Comparison of ENCODE assay signal across 14 cellular contexts in the genomic region with DNA sequence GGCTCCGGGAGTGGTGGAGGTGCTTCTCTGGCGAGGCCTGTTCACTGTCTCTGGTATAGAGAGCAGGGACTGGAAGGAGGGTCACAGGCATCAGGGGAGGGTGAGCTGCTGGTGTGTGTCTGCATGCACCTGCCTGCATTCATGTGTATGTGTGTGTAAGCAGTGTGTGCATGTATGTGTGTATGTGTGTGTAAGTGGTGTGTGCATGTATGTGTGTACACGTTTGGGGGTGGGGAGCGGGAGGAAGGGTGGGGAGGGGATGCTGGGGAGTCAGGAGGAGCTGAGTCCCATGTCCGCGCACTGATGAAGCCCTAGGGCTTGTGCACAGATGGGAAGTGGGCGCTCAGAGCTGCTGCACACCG. TPM values are rescaled to one million over a fixed set of nuclear protein-coding genes. Genes with fewer than 3 reads are reported as not detected.
"Had no signal": no experiment of that assay in that cellular context is flagged by ENCODE, and none has a peak within 500 bp of the region (broad histone marks: within the 10 kb centered on the region; RNA-seq: fewer than 3 reads in every experiment).

No MANE protein-coding gene starts in this region.

- FAIRE-seq: kidney, pancreas had no signal

- H2AFZ ChIP-seq: hepatocyte had no signal

- ATAC-seq: activated CD4-positive, alpha-beta T cell treated with anti-CD3 and anti-CD28 coated beads for 36 hours; activated CD8-positive, alpha-beta T cell treated with anti-CD3 and anti-CD28 coated beads, Interleukin-2, amount 10 ng/mL, durations not matched to agents 7 days and 5 days had no signal

- H3K4me3 Mint-ChIP-seq: activated CD4-positive, alpha-beta T cell treated with anti-CD3 and anti-CD28 coated beads for 36 hours; activated CD8-positive, alpha-beta T cell treated with anti-CD3 and anti-CD28 coated beads, Interleukin-2, amount 10 ng/mL, durations not matched to agents 7 days and 5 days; type B pancreatic cell had no signal

- H3K4me3 ChIP-seq: hepatocyte, left ventricle myocardium inferior, pancreas had no signal

- DNase-seq: activated CD4-positive, alpha-beta T cell treated with anti-CD3 and anti-CD28 coated beads for 36 hours; activated CD8-positive, alpha-beta memory T cell treated with anti-CD3 and anti-CD28 coated beads, Interleukin-2, amount 50 U/mL, for 48 hours; activated CD8-positive, alpha-beta T cell treated with anti-CD3 and anti-CD28 coated beads, Interleukin-2, amount 10 ng/mL, durations not matched to agents 7 days and 5 days; cortex of kidney; effector memory CD4-positive, alpha-beta T cell; retina; T-helper 9 cell had no signal

- H3K27ac ChIP-seq: epithelial cell of prostate, hepatocyte, left ventricle myocardium inferior, pancreas, VCaP had no signal

- H3K36me3 ChIP-seq: left ventricle myocardium inferior, pancreas had no signal

- H3K27ac Mint-ChIP-seq: activated CD4-positive, alpha-beta T cell treated with anti-CD3 and anti-CD28 coated beads for 36 hours; activated CD8-positive, alpha-beta T cell treated with anti-CD3 and anti-CD28 coated beads, Interleukin-2, amount 10 ng/mL, durations not matched to agents 7 days and 5 days; type B pancreatic cell had no signal

- H3K9me3 ChIP-seq: left ventricle myocardium inferior, pancreas had no signal

- H3K27me3 Mint-ChIP-seq: activated CD4-positive, alpha-beta T cell treated with anti-CD3 and anti-CD28 coated beads for 36 hours; type B pancreatic cell had no signal

- H3K27me3 ChIP-seq: hepatocyte, pancreas had no signal

- H3K4me1 ChIP-seq: pancreas had no signal

- H3K79me2 ChIP-seq: hepatocyte had no signal

- H3K36me3 Mint-ChIP-seq: type B pancreatic cell had no signal

- H3K4me1 Mint-ChIP-seq: activated CD4-positive, alpha-beta T cell treated with anti-CD3 and anti-CD28 coated beads for 36 hours had no signal

- H3K4me2 ChIP-seq: hepatocyte had no signal

- H3K9me3 Mint-ChIP-seq: type B pancreatic cell had no signal

RNA-seq across cellular contexts. Expression of a gene that starts 49.0 kb away (rescaled TPM):
- total RNA-seq: activated CD4-positive, alpha-beta T cell treated with anti-CD3 and anti-CD28 coated beads for 36 hours; activated CD8-positive, alpha-beta T cell treated with anti-CD3 and anti-CD28 coated beads, Interleukin-2, amount 10 ng/mL, durations not matched to agents 7 days and 5 days had no signal
